ENCODE assay signal across 10 cellular contexts in genomic region chr4:24979554-24979953, GRCh38. TPM values are rescaled to one million over a fixed set of nuclear protein-coding genes. Genes with fewer than 3 reads are reported as not detected.
DNase-seq lines count a peak whose midpoint lies in the region; ATAC-seq, FAIRE-seq and TF ChIP-seq lines count a peak whose summit lies in the region.
"Had no signal": no experiment of that assay in that cellular context is flagged by ENCODE, and none has a peak within 500 bp of the region (broad histone marks: within the 10 kb centered on the region; RNA-seq: fewer than 3 reads in every experiment).

No MANE protein-coding gene starts in this region.

- H3K36me3 Mint-ChIP-seq in MCF 10A (ENCODE audit: insufficient read depth, unreplicated experiment), result no peaks in the 10 kb centered on the region

- H2AFZ ChIP-seq in mammary epithelial cell (ENCODE audit: low read depth, low read length), result no peak overlapping the region

- H3K4me1 Mint-ChIP-seq in MCF 10A (ENCODE audit: insufficient read depth, unreplicated experiment), result peaks cover 13% of the 10 kb centered on the region

- H3K4me3 Mint-ChIP-seq in MCF 10A (ENCODE audit: unreplicated experiment), result no peak overlapping the region

- H3K4me1 ChIP-seq in mammary epithelial cell (ENCODE audit: insufficient read depth, low read length) (no peaks in the 10 kb centered on the region), lung (ENCODE audit: control insufficient read depth in 2 of 2, insufficient read depth in 2 of 2, low read length in 2 of 2) (peaks cover 3 to 5% of the 10 kb centered on the region in 2 donors), vagina (peaks cover 12% of the 10 kb centered on the region)

- no peaks in the 10 kb centered on the region for H3K9me3 Mint-ChIP-seq in MCF 10A (ENCODE audit: unreplicated experiment)

- H3K4me3 ChIP-seq in mammary epithelial cell (replicated peaks in 1 of 3; ENCODE audit: insufficient read depth in 1 of 3, low read depth in 2 of 3, low read length in 3 of 3) (no peak overlapping the region), bronchial epithelial cell (ENCODE audit: low read depth, low read length) (no peak overlapping the region), lung (no peak overlapping the region), vagina (peak overlapping the region; percentile 13 to 27)

- in situ Hi-C loops in mammary epithelial cell (cut with MboI; ENCODE audit: low sequenced_read_pairs in 2 of 2), result loop anchor here in 1 of 2 donors (25.0 kb wide), 1 partner anchor 383 kb away; no protein-coding TSS in a partner anchor

- POLR2A ChIA-PET in MCF 10A (lab: Yijun Ruan, JAX), result interaction anchor here (0.6 to 1.4 kb wide), 3 partner anchors 8 to 395 kb away, joined by 3 to 5 read pairs (median 4); partner anchors contain the start of gene DHX15

- H3K79me2 ChIP-seq in mammary epithelial cell (ENCODE audit: insufficient read depth, low read length), result no peaks in the 10 kb centered on the region

- ATAC-seq in lung (ENCODE audit: insufficient read depth, low FRiP score) (peak; percentile 75), HG03565 (IDR thresholded peaks at IDR 0.05; ENCODE audit: unreplicated experiment) (no peak)

- DNase-seq in MCF 10A (ENCODE audit: unreplicated experiment) (peak; percentile 47), mammary epithelial cell (no peak), bronchial epithelial cell (ENCODE audit: low read depth) (peak; percentile 4), lung (ENCODE audit: low spot score) (peak; percentile 49), vagina (ENCODE audit: extremely low spot score in 2 of 2) (peak in 1 of 2 donors; percentile 83), COLO829 (ENCODE audit: low spot score) (no peak)
- no peak for DNase-seq in activated CD8-positive, alpha-beta memory T cell treated with anti-CD3 and anti-CD28 coated beads for 24 hours

- no peak overlapping the region for H3K4me2 ChIP-seq in mammary epithelial cell (ENCODE audit: insufficient read depth, low read depth, low read length)

- H3K27ac Mint-ChIP-seq in MCF 10A (ENCODE audit: low read depth, unreplicated experiment), result no peak overlapping the region
- H3K27ac Mint-ChIP-seq: activated CD8-positive, alpha-beta T cell treated with anti-CD3 and anti-CD28 coated beads, Interleukin-2, amount 10 ng/mL, durations not matched to agents 7 days and 5 days had no signal

- BruUV-seq in MCF 10A (replicated peaks; lab: Mats Ljungman, UMichigan) (no TSS peak), mammary epithelial cell (replicated peaks; lab: Mats Ljungman, UMichigan) (no TSS peak)

- TF ChIP-seq POLR2A in vagina (IDR thresholded peaks at IDR 0.05), result no peak

- no peak overlapping the region for H3K9ac ChIP-seq in mammary epithelial cell (ENCODE audit: insufficient read depth, low read length)

- TF ChIP-seq CTCF in MCF 10A (IDR thresholded peaks at IDR 0.05; ENCODE audit: unreplicated experiment) (no peak), mammary epithelial cell (conservative IDR thresholded peaks at IDR 0.05 in 1 of 2, IDR thresholded peaks at IDR 0.05 in 1 of 2; ENCODE audit: extremely low read depth in 1 of 2, insufficient read depth in 1 of 2, low read depth in 1 of 2, low read length in 2 of 2) (no peak), bronchial epithelial cell (IDR thresholded peaks at IDR 0.05; ENCODE audit: insufficient read depth, low read length, severe bottlenecking) (no peak), lung (IDR thresholded peaks at IDR 0.05; ENCODE audit: control extremely low read depth, extremely low read depth) (no peak), vagina (IDR thresholded peaks at IDR 0.05) (no peak)

- no peaks in the 10 kb centered on the region for H4K20me1 ChIP-seq in mammary epithelial cell (ENCODE audit: insufficient read depth, low read length)

- WGBS in mammary epithelial cell (ENCODE audit: low coverage, missing lambda C conversion rate), result 91% methylated on average over 7 of the region's 7 CpGs
- 22 to 43% methylated on average over 7 of the region's 7 CpGs for WGBS in lung, 2 donors

- CTCF ChIA-PET in MCF 10A (lab: Yijun Ruan, JAX) (interaction anchor here (0.6 to 6.2 kb wide), 30 partner anchors 13 to 1776 kb away, joined by 3 to 68 read pairs (median 4); no protein-coding TSS in a partner anchor), mammary epithelial cell (lab: Charles Lee; ENCODE audit: low non-redundant PET) (interaction anchor here (0.7 to 1.4 kb wide), 2 partner anchors 8 to 125 kb away, joined by 3 to 6 read pairs; no protein-coding TSS in a partner anchor)

- H3K9me3 ChIP-seq in mammary epithelial cell (replicated peaks; ENCODE audit: insufficient read depth, low read length) (no peaks in the 10 kb centered on the region), lung (ENCODE audit: control insufficient read depth in 2 of 2, insufficient read depth in 1 of 2, low read length in 1 of 2) (peaks cover 0 to 3% of the 10 kb centered on the region in 2 donors), vagina (no peaks in the 10 kb centered on the region)

- H3K27me3 Mint-ChIP-seq in MCF 10A (ENCODE audit: insufficient read depth, unreplicated experiment), result peaks cover 11% of the 10 kb centered on the region

- FAIRE-seq in bronchial epithelial cell (lab: Jason Lieb, UNC), result no peak
- FAIRE-seq: urothelium cell line had no signal

- H3K36me3 ChIP-seq in mammary epithelial cell (ENCODE audit: insufficient read depth, low read length), result no peaks in the 10 kb centered on the region
- H3K36me3 ChIP-seq in bronchial epithelial cell (ENCODE audit: control insufficient read depth, insufficient read depth, low read length), result no peaks in the 10 kb centered on the region
- no peaks in the 10 kb centered on the region for H3K36me3 ChIP-seq in lung (ENCODE audit: control insufficient read depth in 2 of 2, insufficient read depth in 2 of 2, low read length in 2 of 2)
- no peaks in the 10 kb centered on the region for H3K36me3 ChIP-seq in vagina

- dilution Hi-C loops in mammary epithelial cell (cut with HindIII; ENCODE audit: low sequenced_read_pairs), result no loop called here

- intact Hi-C loops in MCF 10A (cut with micrococcal nuclease), result no loop called here
- intact Hi-C loops in mammary epithelial cell (cut with micrococcal nuclease), result no loop called here
- intact Hi-C loops in vagina (cut with DNase I), result no loop called here

- peaks cover 2% of the 10 kb centered on the region for H3K27me3 ChIP-seq in mammary epithelial cell (ENCODE audit: insufficient read depth, low read length)
- H3K27me3 ChIP-seq in bronchial epithelial cell (ENCODE audit: control insufficient read depth, insufficient read depth, low read length), result peaks cover 2% of the 10 kb centered on the region
- H3K27me3 ChIP-seq in lung (ENCODE audit: control insufficient read depth, insufficient read depth), result no peaks in the 10 kb centered on the region
- H3K27me3 ChIP-seq in vagina, result no peaks in the 10 kb centered on the region

- no peak overlapping the region for H3K27ac ChIP-seq in mammary epithelial cell (ENCODE audit: insufficient read depth, low read depth, low read length)
- H3K27ac ChIP-seq in lung (ENCODE audit: low read depth in 1 of 2, low read length in 1 of 2), result peak overlapping the region; percentile 51 to 66
- peak overlapping the region; percentile 53 for H3K27ac ChIP-seq in vagina

RNA-seq across cellular contexts. Expression of gene LGI2, which starts 51.2 kb away (rescaled TPM):
- 0.20 TPM in 1 of 2 replicates, not detected in the other for total RNA-seq in MCF 10A (2022)
- not detected for total RNA-seq in mammary epithelial cell
- not detected for polyA plus RNA-seq in mammary epithelial cell
- polyA minus RNA-seq in mammary epithelial cell, result not detected
- total RNA-seq in bronchial epithelial cell, result not detected in 2 replicates
- 1 to 10 TPM; 1.1 to 1.8 TPM for total RNA-seq in lung
- under 1 TPM; 0.18 to 0.64 TPM for polyA plus RNA-seq in lung
- 0.98 TPM for total RNA-seq in vagina
- total RNA-seq: activated CD8-positive, alpha-beta T cell treated with anti-CD3 and anti-CD28 coated beads, Interleukin-2, amount 10 ng/mL, durations not matched to agents 7 days and 5 days had no signal

Comparison
In these comparisons a context has a peak if more than half of its experiments do, and no peak if none do; other contexts are left out.
1. DNase-seq: peak in MCF 10A (single experiment), bronchial epithelial cell (single experiment) and lung (single experiment); none in mammary epithelial cell (single experiment), activated CD8-positive, alpha-beta memory T cell treated with anti-CD3 and anti-CD28 coated beads for 24 hours (single experiment) and COLO829 (single experiment).
2. H3K4me3 ChIP-seq: peak in vagina (2 of 2); none in mammary epithelial cell (0 of 3), bronchial epithelial cell (single experiment) and lung (single experiment).